ENCODE assay signal across 15 cellular contexts in genomic region chr19:43738780-43739211, GRCh38. TPM values are rescaled to one million over a fixed set of nuclear protein-coding genes. Genes with fewer than 3 reads are reported as not detected.
DNase-seq lines count a peak whose midpoint lies in the region; ATAC-seq and TF ChIP-seq lines count a peak whose summit lies in the region.
"Had no signal": no experiment of that assay in that cellular context is flagged by ENCODE, and none has a peak within 500 bp of the region (broad histone marks: within the 10 kb centered on the region; RNA-seq: fewer than 3 reads in every experiment).

No MANE protein-coding gene starts in this region.

- POLR2A ChIA-PET in SK-N-SH (lab: Yijun Ruan, JAX) = interaction anchor here (1.4 kb wide), 1 partner anchor 10 kb away, joined by 6 read pairs; no protein-coding TSS in a partner anchor
- POLR2A ChIA-PET in activated CD4-positive, alpha-beta memory T cell treated with anti-CD3 and anti-CD28 coated beads for 36 hours (lab: Charles Lee) = interaction anchor here (0.6 kb wide), 2 partner anchors 37 to 1308 kb away, joined by 4 to 5 read pairs; no protein-coding TSS in a partner anchor

- H3K27me3 ChIP-seq in SK-N-SH (ENCODE audit: insufficient read depth) (no peaks in the 10 kb centered on the region), skeletal muscle tissue (ENCODE audit: control insufficient read depth in 3 of 3, insufficient read depth in 3 of 3, low read length in 3 of 3) (no peaks in the 10 kb centered on the region), adrenal gland (no peaks in the 10 kb centered on the region)

- no peak for DNase-seq in SK-N-SH
- DNase-seq in activated CD4-positive, alpha-beta memory T cell treated with anti-CD3 and anti-CD28 coated beads for 36 hours = no peak
- DNase-seq in head of caudate nucleus = peak in 35 of 42 donors; percentile 11 to 87 (median 51)
- no peak for DNase-seq in DMS 273 treated with DMSO at 0.1 percent for 48 hours (lab: John Stamatoyannopoulos, UW)
- no peak for DNase-seq in adrenal gland
- DNase-seq: activated CD4-positive, alpha-beta T cell treated with anti-CD3 and anti-CD28 coated beads, Interleukin-2, amount 50 U/mL, for 4 hours; amniotic stem cell; DMS79 treated with DMSO at 0.1 percent for 48 hours; NCI-H510A treated with DMSO at 0.1 percent for 48 hours; occipital lobe; SIG-M5; stimulated activated CD4-positive, alpha-beta T cell treated with anti-CD3 and anti-CD28 coated beads, Interleukin-4, amount 100 ng/mL, for 24 hours had no signal

- H3K79me2 ChIP-seq in SK-N-SH (ENCODE audit: insufficient read depth) = no peaks in the 10 kb centered on the region

- no peaks in the 10 kb centered on the region for H3K9me3 ChIP-seq in SK-N-SH
- no peaks in the 10 kb centered on the region for H3K9me3 ChIP-seq in skeletal muscle tissue (ENCODE audit: control insufficient read depth in 3 of 3, low read length in 3 of 3)
- no peaks in the 10 kb centered on the region for H3K9me3 ChIP-seq in adrenal gland (replicated peaks in 1 of 3)

- no peak for TF ChIP-seq CTCF in SK-N-SH (IDR thresholded peaks at IDR 0.05)
- no peak for TF ChIP-seq CTCF in adrenal gland (IDR thresholded peaks at IDR 0.05)

- H3K4me3 Mint-ChIP-seq in activated CD4-positive, alpha-beta memory T cell treated with anti-CD3 and anti-CD28 coated beads for 36 hours = no peak overlapping the region

- WGBS in SK-N-SH (ENCODE audit: low lambda C conversion rate) = 78% methylated on average over 5 of the region's 5 CpGs
- WGBS in adrenal gland, 4 donors = 67 to 71% (median 69%) methylated on average over 5 of the region's 5 CpGs

- intact Hi-C loops in activated CD4-positive, alpha-beta memory T cell treated with anti-CD3 and anti-CD28 coated beads for 36 hours (cut with micrococcal nuclease) = no loop called here
- intact Hi-C loops in head of caudate nucleus (cut with DNase I) (no loop called here), adrenal gland (cut with DNase I) (no loop called here)

- peak overlapping the region; percentile 6 for H3K27ac Mint-ChIP-seq in activated CD4-positive, alpha-beta memory T cell treated with anti-CD3 and anti-CD28 coated beads for 36 hours

- H3K4me1 ChIP-seq in SK-N-SH (ENCODE audit: control insufficient read depth in 1 of 2, insufficient read depth in 2 of 2, low read depth in 1 of 2, low read length in 1 of 2) = no peaks in the 10 kb centered on the region
- peaks cover 0 to 4% (median 0%) of the 10 kb centered on the region in 3 donors for H3K4me1 ChIP-seq in skeletal muscle tissue (ENCODE audit: control insufficient read depth in 3 of 3, insufficient read depth in 3 of 3, low read length in 3 of 3)
- H3K4me1 ChIP-seq in adrenal gland (replicated peaks in 1 of 2) = no peaks in the 10 kb centered on the region

- no peaks in the 10 kb centered on the region for H3K27me3 Mint-ChIP-seq in activated CD4-positive, alpha-beta memory T cell treated with anti-CD3 and anti-CD28 coated beads for 36 hours

- no peak overlapping the region for H3K4me2 ChIP-seq in SK-N-SH

- H3K36me3 Mint-ChIP-seq in activated CD4-positive, alpha-beta memory T cell treated with anti-CD3 and anti-CD28 coated beads for 36 hours = peaks cover 61% of the 10 kb centered on the region

- H3K27ac ChIP-seq in SK-N-SH (ENCODE audit: low read depth in 2 of 2, low read length in 1 of 2) = no peak overlapping the region
- H3K27ac ChIP-seq in skeletal muscle tissue (ENCODE audit: low read depth, low read length) = peak overlapping the region; percentile 9
- H3K27ac ChIP-seq in adrenal gland = no peak overlapping the region

- no peaks in the 10 kb centered on the region for H3K4me1 Mint-ChIP-seq in activated CD4-positive, alpha-beta memory T cell treated with anti-CD3 and anti-CD28 coated beads for 36 hours (ENCODE audit: low read depth)

- no peak overlapping the region for H3K4me3 ChIP-seq in SK-N-SH (ENCODE audit: low read depth in 2 of 2, low read length in 1 of 2)
- H3K4me3 ChIP-seq in skeletal muscle tissue (ENCODE audit: low read length in 3 of 3) = no peak overlapping the region
- no peak overlapping the region for H3K4me3 ChIP-seq in adrenal gland

- ATAC-seq in SK-N-SH treated with all-trans-retinoic acid at 6 μM for 48 hours = peak; percentile 30; the same call in 1 of the 3 replicates
- no peak for ATAC-seq in HG03457 (IDR thresholded peaks at IDR 0.05; ENCODE audit: unreplicated experiment)

- H3F3A ChIP-seq in SK-N-SH (replicated peaks; ENCODE audit: insufficient read depth) = peaks cover 7% of the 10 kb centered on the region

- H3K9me3 Mint-ChIP-seq in activated CD4-positive, alpha-beta memory T cell treated with anti-CD3 and anti-CD28 coated beads for 36 hours = no peaks in the 10 kb centered on the region

- H2AFZ ChIP-seq in SK-N-SH (ENCODE audit: low read depth) = no peak overlapping the region

- no peak for TF ChIP-seq POLR2A in adrenal gland (IDR thresholded peaks at IDR 0.05)

- H3K9ac ChIP-seq in SK-N-SH (no peak overlapping the region), skeletal muscle tissue (ENCODE audit: low read depth in 1 of 3, low read length in 3 of 3) (no peak overlapping the region)

- CTCF ChIA-PET in SK-N-SH (lab: Yijun Ruan, JAX) = interaction anchor here (0.7 to 2.9 kb wide), 5 partner anchors 13 to 184 kb away, joined by 3 to 8 read pairs (median 3); no protein-coding TSS in a partner anchor
- CTCF ChIA-PET in activated CD4-positive, alpha-beta memory T cell treated with anti-CD3 and anti-CD28 coated beads for 36 hours (lab: Charles Lee) = interaction anchor here (1.3 kb wide), 1 partner anchor 71 kb away, joined by 3 read pairs; no protein-coding TSS in a partner anchor

- TF ChIP-seq RAD21 in SK-N-SH (IDR thresholded peaks at IDR 0.05; ENCODE audit: low read length) = no peak

- H4K20me1 ChIP-seq in SK-N-SH (ENCODE audit: insufficient read depth) = no peaks in the 10 kb centered on the region

- no peaks in the 10 kb centered on the region for H3K9me2 ChIP-seq in SK-N-SH

- H3K36me3 ChIP-seq in SK-N-SH (replicated peaks in 1 of 2; ENCODE audit: control insufficient read depth in 1 of 2, insufficient read depth in 2 of 2, low read length in 1 of 2) = peaks cover 66% of the 10 kb centered on the region in 2 experiments
- H3K36me3 ChIP-seq in skeletal muscle tissue (ENCODE audit: control insufficient read depth in 3 of 3, insufficient read depth in 3 of 3, low read length in 3 of 3) = peaks cover 68 to 81% (median 81%) of the 10 kb centered on the region in 3 donors
- peaks cover 0 to 81% of the 10 kb centered on the region in 2 donors for H3K36me3 ChIP-seq in adrenal gland (replicated peaks in 1 of 2)

- no peak for TF ChIP-seq EP300 in SK-N-SH (IDR thresholded peaks at IDR 0.05; ENCODE audit: borderline replicate concordance in 1 of 2, low read depth in 1 of 2, low read length in 1 of 2)

TF ChIP-seq in SK-N-SH treated with all-trans-retinoic acid at 6 μM for 48 hours, 23 proteins besides CTCF, POLR2A, EP300 and RAD21 (continues in another document):
- TF ChIP-seq ZNF8 (CRISPR knock-in tag; IDR thresholded peaks at IDR 0.05) (no peak), PPARA (CRISPR knock-in tag; IDR thresholded peaks at IDR 0.05; ENCODE audit: borderline replicate concordance) (no peak), OSR1 (CRISPR knock-in tag; IDR thresholded peaks at IDR 0.05) (no peak), ZFP3 (CRISPR knock-in tag; IDR thresholded peaks at IDR 0.05) (no peak), ARNTL (CRISPR knock-in tag; IDR thresholded peaks at IDR 0.05; ENCODE audit: borderline replicate concordance, low read depth) (no peak), ISL1 (CRISPR knock-in tag; IDR thresholded peaks at IDR 0.05) (no peak)

TF ChIP-seq in SK-N-SH, 30 proteins besides CTCF, POLR2A, EP300 and RAD21:
- TF ChIP-seq TEAD4 (IDR thresholded peaks at IDR 0.05; ENCODE audit: borderline replicate concordance, insufficient read depth) = no peak

RNA-seq across cellular contexts. Expression of gene SMG9, which starts 16.0 kb away (rescaled TPM):
- polyA plus RNA-seq in SK-N-SH (2012; rRNA removed) = 17.3 and 24.3 TPM in 2 replicates
- polyA plus RNA-seq in SK-N-SH (2012; cell fraction: cytosol; rRNA removed) = 9.3 and 10.4 TPM in 2 replicates
- 96.8 and 169 TPM in 2 replicates for polyA plus RNA-seq in SK-N-SH (2012; cell fraction: nucleus; rRNA removed)
- 10 to 100 TPM; 58.2 to 58.3 TPM for total RNA-seq in activated CD4-positive, alpha-beta memory T cell treated with anti-CD3 and anti-CD28 coated beads for 36 hours
- 6.3 TPM for total RNA-seq in skeletal muscle tissue
- 10 to 100 TPM; 19.4 to 58.5 (median 37.8) TPM for total RNA-seq in adrenal gland
- polyA plus RNA-seq in adrenal gland = 10 to 100 TPM; 39.9 to 63.2 (median 51.6) TPM

RNA-seq across cellular contexts. Expression of gene IRGC, which starts 22.9 kb away (rescaled TPM):
- polyA plus RNA-seq in SK-N-SH (2012; rRNA removed) (not detected in 2 replicates), adrenal gland (not detected)
- not detected in 2 replicates for polyA plus RNA-seq in SK-N-SH (2012; cell fraction: cytosol; rRNA removed)
- not detected in 2 replicates for polyA plus RNA-seq in SK-N-SH (2012; cell fraction: nucleus; rRNA removed)
- not detected for total RNA-seq in activated CD4-positive, alpha-beta memory T cell treated with anti-CD3 and anti-CD28 coated beads for 36 hours
- total RNA-seq in skeletal muscle tissue (not detected), adrenal gland (not detected)
- total RNA-seq: occipital lobe had no signal

RNA-seq across cellular contexts. Expression of gene KCNN4, which starts 42.0 kb away (rescaled TPM):
- polyA plus RNA-seq in SK-N-SH (2012; rRNA removed) (21.0 and 22.2 TPM in 2 replicates), adrenal gland (10 to 100 TPM in 1 of 3 donors, 1 to 10 TPM in 1, under 1 TPM in 1; 0.48 to 13.0 (median 3.2) TPM)
- 7.8 and 15.2 TPM in 2 replicates for polyA plus RNA-seq in SK-N-SH (2012; cell fraction: cytosol; rRNA removed)
- 39.9 and 54.3 TPM in 2 replicates for polyA plus RNA-seq in SK-N-SH (2012; cell fraction: nucleus; rRNA removed)
- total RNA-seq in activated CD4-positive, alpha-beta memory T cell treated with anti-CD3 and anti-CD28 coated beads for 36 hours = 100 to 1,000 TPM; 120 to 130 TPM
- total RNA-seq in skeletal muscle tissue (1.0 TPM), adrenal gland (1 to 10 TPM in 3 of 8 donors, under 1 TPM in 5; 0.42 to 2.9 (median 0.56) TPM)

Comparison
In these comparisons a context has a peak if more than half of its experiments do, and no peak if none do; other contexts are left out.
1. DNase-seq: peak in head of caudate nucleus (35 of 42); none in SK-N-SH (single experiment), activated CD4-positive, alpha-beta memory T cell treated with anti-CD3 and anti-CD28 coated beads for 36 hours (single experiment), DMS 273 treated with DMSO at 0.1 percent for 48 hours (single experiment) and adrenal gland (0 of 7).
2. RNA of gene KCNN4, which starts 42.0 kb away (total RNA-seq): 120 to 130 TPM in activated CD4-positive, alpha-beta memory T cell treated with anti-CD3 and anti-CD28 coated beads for 36 hours; 1.0 TPM in skeletal muscle tissue (single experiment) and 0.42 to 2.9 TPM in adrenal gland; every median in the first group is over 10 times any median in the second.